In genomic region chr11:33258631-33259184, GRCh38 we compare ENCODE assay signal across 8 cellular contexts. TPM values are rescaled to one million over a fixed set of nuclear protein-coding genes. Genes with fewer than 3 reads are reported as not detected.
DNase-seq lines count a peak whose midpoint lies in the region; ATAC-seq and TF ChIP-seq lines count a peak whose summit lies in the region.

No MANE protein-coding gene starts in this region.

- POLR2A ChIA-PET in activated CD8-positive, alpha-beta T cell treated with anti-CD3 and anti-CD28 coated beads for 36 hours (lab: Charles Lee) = interaction anchor here (1.3 kb wide), 1 partner anchor 97 kb away, joined by 3 read pairs; the partner anchor contains the start of gene CSTF3

- H3K27ac Mint-ChIP-seq in activated CD8-positive, alpha-beta T cell treated with anti-CD3 and anti-CD28 coated beads for 36 hours = peak overlapping the region; percentile 99
- H3K27ac Mint-ChIP-seq in glutamatergic neuron (ENCODE audit: unreplicated experiment) = peak overlapping the region; percentile 98

- ATAC-seq in GM19372 (IDR thresholded peaks at IDR 0.05; ENCODE audit: low read depth, unreplicated experiment) (peak; percentile 15), psoas muscle (peak; percentile 45 to 65 (median 62))
- ATAC-seq in activated CD8-positive, alpha-beta T cell treated with anti-CD3 and anti-CD28 coated beads for 36 hours = peak; percentile 4

- H3K4me1 ChIP-seq in BE2C (no peaks in the 10 kb centered on the region; the same call in 1 of the 2 replicates), psoas muscle (peaks cover 46% of the 10 kb centered on the region)

- no peaks in the 10 kb centered on the region for H3K27me3 Mint-ChIP-seq in activated CD8-positive, alpha-beta T cell treated with anti-CD3 and anti-CD28 coated beads for 36 hours
- H3K27me3 Mint-ChIP-seq in glutamatergic neuron (ENCODE audit: unreplicated experiment) = peaks cover 14% of the 10 kb centered on the region

- peaks cover 7% of the 10 kb centered on the region for H3K36me3 Mint-ChIP-seq in activated CD8-positive, alpha-beta T cell treated with anti-CD3 and anti-CD28 coated beads for 36 hours (ENCODE audit: low read depth)
- H3K36me3 Mint-ChIP-seq in glutamatergic neuron (ENCODE audit: unreplicated experiment) = no peaks in the 10 kb centered on the region

- H3K9me3 ChIP-seq in BE2C = no peaks in the 10 kb centered on the region
- no peaks in the 10 kb centered on the region for H3K9me3 ChIP-seq in psoas muscle

- peak overlapping the region; percentile 97 for H3K4me3 Mint-ChIP-seq in activated CD8-positive, alpha-beta T cell treated with anti-CD3 and anti-CD28 coated beads for 36 hours
- peak overlapping the region; percentile 99 for H3K4me3 Mint-ChIP-seq in glutamatergic neuron (ENCODE audit: unreplicated experiment)

- no peak for DNase-seq in BE2C
- peak; percentile 77 for DNase-seq in KG1 (lab: John Stamatoyannopoulos, UW)
- DNase-seq in activated CD8-positive, alpha-beta T cell treated with anti-CD3 and anti-CD28 coated beads for 36 hours = no peak
- DNase-seq in glutamatergic neuron = no peak
- no peak for DNase-seq in psoas muscle
- no peak for DNase-seq in amniotic stem cell (lab: John Stamatoyannopoulos, UW)
- no peak for DNase-seq in hippocampal formation (lab: John Stamatoyannopoulos, UW)

- 0% methylated on average over 14 of the region's 14 CpGs for WGBS in psoas muscle, 3 donors

- CTCF ChIA-PET in activated CD8-positive, alpha-beta T cell treated with anti-CD3 and anti-CD28 coated beads for 36 hours (lab: Charles Lee) = interaction anchor here (1.5 kb wide), 1 partner anchor 68 kb away, joined by 3 read pairs; no protein-coding TSS in a partner anchor

- peaks cover 45% of the 10 kb centered on the region for H3K4me1 Mint-ChIP-seq in activated CD8-positive, alpha-beta T cell treated with anti-CD3 and anti-CD28 coated beads for 36 hours (ENCODE audit: low read depth)
- peaks cover 19% of the 10 kb centered on the region for H3K4me1 Mint-ChIP-seq in glutamatergic neuron (ENCODE audit: low read depth, unreplicated experiment)

- intact Hi-C loops in activated CD8-positive, alpha-beta T cell treated with anti-CD3 and anti-CD28 coated beads for 36 hours (cut with micrococcal nuclease) = loop anchor here (10.0 kb wide), 1 partner anchor 94 kb away; the partner anchor contains the start of gene CSTF3
- intact Hi-C loops in psoas muscle (cut with DNase I) = loop anchor here (1.0 to 5.0 kb wide), 3 partner anchors 33 to 96 kb away; partner anchors contain the start of gene CSTF3 (in 2 of the 2)

- TF ChIP-seq CTCF in BE2C (IDR thresholded peaks at IDR 0.05; ENCODE audit: low read depth, low read length) (no peak), glutamatergic neuron (IDR thresholded peaks at IDR 0.05; ENCODE audit: partially characterized antibody, unreplicated experiment) (no peak), psoas muscle (IDR thresholded peaks at IDR 0.05) (no peak)
- TF ChIP-seq CTCF in activated CD8-positive, alpha-beta T cell treated with anti-CD3 and anti-CD28 coated beads for 36 hours (IDR thresholded peaks at IDR 0.05) = no peak

- H3K9me3 Mint-ChIP-seq in activated CD8-positive, alpha-beta T cell treated with anti-CD3 and anti-CD28 coated beads for 36 hours = no peaks in the 10 kb centered on the region
- H3K9me3 Mint-ChIP-seq in glutamatergic neuron (ENCODE audit: unreplicated experiment) = peaks cover 18% of the 10 kb centered on the region

- H3K4me3 ChIP-seq in BE2C (ENCODE audit: low read depth, low read length) (peak overlapping the region; percentile 61), psoas muscle (peak overlapping the region; percentile 95)

- H3K27me3 ChIP-seq in BE2C (no peaks in the 10 kb centered on the region), psoas muscle (ENCODE audit: insufficient read depth in 3 of 3, low read length in 2 of 3) (no peaks in the 10 kb centered on the region)

- peak overlapping the region; percentile 100 for H3K27ac ChIP-seq in psoas muscle

- no peaks in the 10 kb centered on the region for H3K36me3 ChIP-seq in BE2C
- no peaks in the 10 kb centered on the region for H3K36me3 ChIP-seq in psoas muscle (ENCODE audit: insufficient read depth in 1 of 2, low read depth in 1 of 2)

RNA-seq across cellular contexts. Expression of gene HIPK3, which starts 1.5 kb away (rescaled TPM):
- 2.0 TPM for polyA plus RNA-seq in BE2C (2012; ENCODE audit: insufficient read depth, insufficient read length, low read depth)
- total RNA-seq in activated CD8-positive, alpha-beta T cell treated with anti-CD3 and anti-CD28 coated beads for 36 hours = 10 to 100 TPM; 27.3 to 28.2 TPM
- total RNA-seq in glutamatergic neuron (ENCODE audit: unreplicated experiment) = 56.5 TPM
- 100 to 1,000 TPM; 119 to 155 (median 134) TPM for total RNA-seq in psoas muscle
- polyA plus RNA-seq in psoas muscle = 10 to 100 TPM in 2 of 3 donors, 1 to 10 TPM in 1; 7.8 to 64.2 (median 25.5) TPM

Comparison
In these comparisons a context has a peak if more than half of its experiments do, and no peak if none do; other contexts are left out.
1. ATAC-seq: peak in every context shown above with its lines; median percentile 62 in psoas muscle; 15 in GM19372; 4 in activated CD8-positive, alpha-beta T cell treated with anti-CD3 and anti-CD28 coated beads for 36 hours.